In genomic region chr17:78641666-78642065, GRCh38 we compare ENCODE assay signal across 25 cellular contexts.
"Had no signal": no experiment of that assay in that cellular context is flagged by ENCODE, and none has a peak within 500 bp of the region (broad histone marks: within the 10 kb centered on the region; RNA-seq: fewer than 3 reads in every experiment).

No MANE protein-coding gene starts in this region.

- H3K27me3 ChIP-seq: ascending aorta, body of pancreas, SJSA1 had no signal

- DNase-seq: activated CD4-positive, alpha-beta T cell treated with anti-CD3 and anti-CD28 coated beads for 4 hours; activated CD4-positive, alpha-beta T cell treated with anti-CD3 and anti-CD28 coated beads, Interleukin-2, amount 50 U/mL, for 4 hours; activated CD8-positive, alpha-beta memory T cell treated with anti-CD3 and anti-CD28 coated beads, Interleukin-2, amount 50 U/mL, for 48 hours; activated CD8-positive, alpha-beta T cell treated with anti-CD3 and anti-CD28 coated beads, Interleukin-2, amount 10 ng/mL, durations not matched to agents 7 days and 5 days; activated naive CD8-positive, alpha-beta T cell treated with anti-CD3 and anti-CD28 coated beads, Interleukin-2, amount 50 U/mL, for 24 hours; activated T-cell treated with anti-CD3 and anti-CD28 coated beads, Interleukin-2, amount 50 U/mL, for 1 hour; amniotic stem cell; body of pancreas; MM.1S; NCI-H1105 treated with DMSO at 0.1 percent for 48 hours; NCI-H1436 treated with DMSO at 0.1 percent for 48 hours; NCI-H187 treated with DMSO at 0.1 percent for 48 hours; NCI-H2081 treated with DMSO at 0.1 percent for 48 hours; NCI-H446; NCI-H524; PC-3; SHP77; WERI-Rb-1 had no signal

- H3K9me3 ChIP-seq: ascending aorta, body of pancreas, SJSA1 had no signal

- H3K4me1 ChIP-seq: ascending aorta, body of pancreas, SJSA1 had no signal

- H3K4me3 ChIP-seq: ascending aorta, body of pancreas, SJSA1 had no signal

- H3K27ac ChIP-seq: ascending aorta, body of pancreas, SJSA1, WERI-Rb-1 had no signal

- H3K27ac Mint-ChIP-seq: activated CD8-positive, alpha-beta T cell treated with anti-CD3 and anti-CD28 coated beads, Interleukin-2, amount 10 ng/mL, durations not matched to agents 7 days and 5 days; activated naive CD4-positive, alpha-beta T cell treated with anti-CD3 and anti-CD28 coated beads, Interleukin-2, amount 50 U/mL, for 72 hours; activated naive CD8-positive, alpha-beta T cell treated with anti-CD3 and anti-CD28 coated beads, Interleukin-2, amount 50 U/mL, for 24 hours; T-helper 1 cell treated with Interleukin-12 subunit alpha and Interleukin-12 subunit beta and Interleukin-4 antibody, amounts not matched to agents 30 μg/mL and 1 μg/mL, for 36 hours had no signal

- ATAC-seq: activated CD8-positive, alpha-beta T cell treated with anti-CD3 and anti-CD28 coated beads, Interleukin-2, amount 10 ng/mL, durations not matched to agents 7 days and 5 days; activated naive CD4-positive, alpha-beta T cell treated with anti-CD3 and anti-CD28 coated beads, Interleukin-2, amount 50 U/mL, for 72 hours; activated naive CD8-positive, alpha-beta T cell treated with anti-CD3 and anti-CD28 coated beads, Interleukin-2, amount 50 U/mL, for 24 hours; body of pancreas; PC-3; SK-N-SH treated with all-trans-retinoic acid at 6 μM for 48 hours had no signal

- H3K9me3 Mint-ChIP-seq: activated naive CD4-positive, alpha-beta T cell treated with anti-CD3 and anti-CD28 coated beads, Interleukin-2, amount 50 U/mL, for 72 hours; activated naive CD8-positive, alpha-beta T cell treated with anti-CD3 and anti-CD28 coated beads, Interleukin-2, amount 50 U/mL, for 24 hours; central memory CD8-positive, alpha-beta T cell had no signal

- FAIRE-seq: RCC 7860 had no signal

- H3K4me3 Mint-ChIP-seq: activated CD8-positive, alpha-beta T cell treated with anti-CD3 and anti-CD28 coated beads, Interleukin-2, amount 10 ng/mL, durations not matched to agents 7 days and 5 days; activated naive CD8-positive, alpha-beta T cell treated with anti-CD3 and anti-CD28 coated beads, Interleukin-2, amount 50 U/mL, for 24 hours; central memory CD8-positive, alpha-beta T cell; T-helper 1 cell treated with Interleukin-12 subunit alpha and Interleukin-12 subunit beta and Interleukin-4 antibody, amounts not matched to agents 30 μg/mL and 1 μg/mL, for 36 hours had no signal

- H3K36me3 ChIP-seq: ascending aorta, SJSA1, WERI-Rb-1 had no signal

- H3K27me3 Mint-ChIP-seq: activated naive CD8-positive, alpha-beta T cell treated with anti-CD3 and anti-CD28 coated beads, Interleukin-2, amount 50 U/mL, for 24 hours had no signal
